Comparison of ENCODE assay signal across 13 cellular contexts in the genomic region with DNA sequence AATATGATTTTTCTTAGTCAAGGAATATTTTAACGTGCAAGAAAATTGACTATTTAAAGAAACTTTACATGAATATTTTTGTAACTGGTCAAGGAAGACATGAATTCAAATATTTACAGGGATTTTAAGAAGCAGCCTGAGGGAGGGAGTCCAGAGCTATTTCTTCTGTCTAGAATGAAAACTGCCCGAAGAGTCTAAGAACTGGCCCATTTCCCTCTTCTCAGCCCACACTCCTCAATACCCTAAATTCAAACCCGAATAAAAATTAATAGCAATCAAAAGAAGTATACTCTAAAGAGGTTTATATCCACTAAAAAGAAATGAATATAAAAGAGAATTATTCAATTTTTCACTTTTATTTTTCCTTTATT. TPM values are rescaled to one million over a fixed set of nuclear protein-coding genes. Genes with fewer than 3 reads are reported as not detected.
A peak's percentile ranks its signal among the peaks of the same experiment; 100 is the strongest.
DNase-seq lines count a peak whose midpoint lies in the region; ATAC-seq and TF ChIP-seq lines count a peak whose summit lies in the region.
"Had no signal": no experiment of that assay in that cellular context is flagged by ENCODE, and none has a peak within 500 bp of the region (broad histone marks: within the 10 kb centered on the region; RNA-seq: fewer than 3 reads in every experiment).

No MANE protein-coding gene starts in this region.

- H3K4me1 ChIP-seq in muscle layer of duodenum (ENCODE audit: control insufficient read depth in 1 of 2, insufficient read depth in 2 of 2, low read length in 2 of 2) = peaks cover 4 to 6% of the 10 kb centered on the region in 2 donors
- H3K4me1 ChIP-seq in heart right ventricle = peaks cover 0 to 41% (median 6%) of the 10 kb centered on the region in 9 donors

- H3K4me3 ChIP-seq in GM12865 (ENCODE audit: low read depth, low read length) = peak overlapping the region; percentile 46; the same call in 1 of the 2 replicates
- H3K4me3 ChIP-seq in muscle layer of duodenum (ENCODE audit: low read depth in 1 of 2, low read length in 2 of 2) = peak overlapping the region in 1 of 2 donors; percentile 33
- H3K4me3 ChIP-seq in heart right ventricle = no peak overlapping the region
- H3K4me3 ChIP-seq: psoas muscle, vagina had no signal

- intact Hi-C loops in heart right ventricle (cut with DNase I) = no loop called here

- DNase-seq in GM12865 (ENCODE audit: low read depth) (no peak), T-helper 17 cell (no peak), heart right ventricle (no peak), NOMO-1 treated with dmso at 0.1 percent for 144 hours (lab: John Stamatoyannopoulos, UW; ENCODE audit: unreplicated experiment) (no peak), RKO (ENCODE audit: low spot score) (no peak), NCI-H748 treated with DMSO at 0.1 percent for 48 hours (lab: John Stamatoyannopoulos, UW) (no peak)
- DNase-seq: activated gamma-delta T cell, dermis blood vessel endothelial cell, NCI-H2029 treated with DMSO at 0.1 percent for 48 hours, psoas muscle had no signal

- H3K36me3 ChIP-seq in muscle layer of duodenum (ENCODE audit: control insufficient read depth in 1 of 2, insufficient read depth in 2 of 2, low read length in 2 of 2) (no peaks in the 10 kb centered on the region), heart right ventricle (no peaks in the 10 kb centered on the region)
- H3K36me3 ChIP-seq: vagina had no signal

- peak overlapping the region; percentile 82 for H3K4me3 Mint-ChIP-seq in T-helper 17 cell

- TF ChIP-seq CTCF in GM12865 (IDR thresholded peaks at IDR 0.05; ENCODE audit: insufficient read depth, low read depth, low read length, missing control alignments) (no peak), heart right ventricle (IDR thresholded peaks at IDR 0.05) (no peak)

- no peaks in the 10 kb centered on the region for H3K27me3 Mint-ChIP-seq in T-helper 17 cell

- 87% methylated on average over 3 of the region's 3 CpGs for WGBS in heart right ventricle, 2 donors

- H3K27me3 ChIP-seq in muscle layer of duodenum (ENCODE audit: low read depth, low read length) (no peaks in the 10 kb centered on the region), heart right ventricle (no peaks in the 10 kb centered on the region)
- H3K27me3 ChIP-seq: vagina had no signal

- H3K9me3 ChIP-seq in T-helper 17 cell (ENCODE audit: control insufficient read depth, low read length, poor library complexity, severe bottlenecking) = no peaks in the 10 kb centered on the region
- no peaks in the 10 kb centered on the region for H3K9me3 ChIP-seq in muscle layer of duodenum (ENCODE audit: control insufficient read depth in 1 of 2, low read length in 2 of 2)
- no peaks in the 10 kb centered on the region for H3K9me3 ChIP-seq in heart right ventricle
- H3K9me3 ChIP-seq: psoas muscle, vagina had no signal

- ATAC-seq in GM21529 (IDR thresholded peaks at IDR 0.05; ENCODE audit: unreplicated experiment) (peak; percentile 11), T-helper 17 cell (no peak), heart right ventricle (no peak)
- ATAC-seq: psoas muscle had no signal

- H3K4me1 Mint-ChIP-seq in T-helper 17 cell = peaks cover 41% of the 10 kb centered on the region

- no peaks in the 10 kb centered on the region for H3K36me3 Mint-ChIP-seq in T-helper 17 cell (ENCODE audit: low read depth)

- H3K27ac ChIP-seq in muscle layer of duodenum (ENCODE audit: low read length) = peak overlapping the region; percentile 84
- H3K27ac ChIP-seq in heart right ventricle = peak overlapping the region in 1 of 10 donors; percentile 60

- H3K27ac Mint-ChIP-seq in T-helper 17 cell = peak overlapping the region; percentile 99

RNA-seq across cellular contexts. Expression of a gene that starts 6.5 kb away (rescaled TPM):
- total RNA-seq in T-helper 17 cell (100 to 1,000 TPM; 222 to 231 TPM), heart right ventricle (100 to 1,000 TPM; 362 to 529 (median 480) TPM)
- polyA plus RNA-seq in heart right ventricle = 1,000 to 10,000 TPM in 1 of 2 donors, 100 to 1,000 TPM in 1; 486 to 1,061 TPM

RNA-seq across cellular contexts. Expression of a gene that starts 40.6 kb away (rescaled TPM):
- total RNA-seq in T-helper 17 cell = 100 to 1,000 TPM; 191 to 257 TPM
- 10 to 100 TPM; 34.5 to 70.2 (median 55.5) TPM for total RNA-seq in heart right ventricle
- 10 to 100 TPM in 1 of 2 donors, 1 to 10 TPM in 1; 3.1 to 69.9 TPM for polyA plus RNA-seq in heart right ventricle
